In the genomic region with DNA sequence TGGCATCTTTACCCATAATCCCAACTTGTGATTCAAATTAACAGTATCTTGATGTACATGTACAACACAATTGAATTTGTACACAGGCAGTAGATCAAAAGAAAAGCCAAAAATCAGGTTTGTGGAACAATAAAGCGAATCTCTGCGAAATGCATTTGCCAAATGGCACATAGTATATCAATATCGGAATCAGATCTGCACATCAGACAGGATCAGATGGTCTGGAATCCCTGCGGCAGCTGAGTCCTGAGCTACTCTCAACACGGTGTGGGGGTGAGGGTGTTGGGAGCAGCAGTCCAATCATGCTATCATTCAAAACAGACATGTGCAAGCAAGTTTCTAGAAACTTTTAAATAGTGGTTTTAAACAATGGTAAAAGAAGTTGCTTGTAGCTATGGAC, we compare ENCODE assay signal across 15 cellular contexts.
"Had no signal": no experiment of that assay in that cellular context is flagged by ENCODE, and none has a peak within 500 bp of the region (broad histone marks: within the 10 kb centered on the region; RNA-seq: fewer than 3 reads in every experiment).

No MANE protein-coding gene starts in this region.

- H3K4me3 ChIP-seq: body of pancreas, esophagus muscularis mucosa, pancreas, thyroid gland had no signal

- FAIRE-seq: islet of Langerhans, pancreas, TTC549, urothelium cell line had no signal

- H3K36me3 ChIP-seq: pancreas, thyroid gland had no signal

- H3K9me3 ChIP-seq: body of pancreas, esophagus muscularis mucosa, pancreas, thyroid gland had no signal

- H3K27ac ChIP-seq: body of pancreas, esophagus muscularis mucosa, pancreas, thyroid gland had no signal

- H3K27me3 ChIP-seq: body of pancreas, esophagus muscularis mucosa, pancreas, thyroid gland had no signal

- H3K4me1 ChIP-seq: body of pancreas, esophagus muscularis mucosa, pancreas had no signal

- DNase-seq: activated B cell treated with CpG ODN at 0.5 μM for 24 hours; activated CD4-positive, alpha-beta T cell treated with anti-CD3 and anti-CD28 coated beads, Interleukin-2, amount 50 U/mL, for 1 hour; activated effector memory CD4-positive, alpha-beta T cell treated with Interleukin-2 at 50 U/mL for 16 hours; activated T-cell treated with anti-CD3 and anti-CD28 coated beads, Interleukin-2, amount 50 U/mL, for 1 hour; body of pancreas; foreskin melanocyte; head of caudate nucleus; pancreas; T-helper 17 cell; thyroid gland had no signal

- ATAC-seq: body of pancreas, left lobe of liver, pancreas, T-helper 17 cell had no signal
